ENCODE assay signal across 17 cellular contexts in the genomic region with DNA sequence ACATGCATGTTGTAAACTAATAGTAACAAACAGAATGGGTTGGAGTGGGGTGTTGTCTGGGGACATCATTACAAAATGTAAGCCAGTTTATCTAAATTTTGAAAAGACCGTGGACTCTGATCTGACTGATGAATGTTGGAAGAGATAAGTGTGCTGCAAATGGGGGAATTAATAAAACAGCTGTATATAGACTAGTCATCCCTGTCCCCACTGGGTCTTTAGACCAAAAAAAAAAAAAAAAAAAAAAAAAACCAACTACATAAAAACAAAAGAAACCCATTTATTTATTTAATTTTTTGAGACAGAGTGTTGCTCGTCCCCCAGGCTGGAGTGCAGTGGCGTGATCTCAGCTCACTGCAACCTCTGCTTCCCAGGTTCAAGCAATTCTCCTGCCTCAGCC.
"Had no signal": no experiment of that assay in that cellular context is flagged by ENCODE, and none has a peak within 500 bp of the region (broad histone marks: within the 10 kb centered on the region; RNA-seq: fewer than 3 reads in every experiment).

No MANE protein-coding gene starts in this region.

- H3K27ac Mint-ChIP-seq: activated CD4-positive, alpha-beta T cell treated with anti-CD3 and anti-CD28 coated beads, Interleukin-2, amount 10 ng/mL, durations not matched to agents 7 days and 5 days; brain; dendritic cell treated with granulocyte-macrophage colony-stimulating factor and Interleukin-4, amounts not matched to agents 40 ng/mL and 50 ng/mL, for 4 days; endodermal cell had no signal

- H3K4me3 ChIP-seq: mucosa of descending colon, prostate gland, right lobe of liver had no signal

- ATAC-seq: mucosa of descending colon; naive thymus-derived CD8-positive, alpha-beta T cell; SK-N-SH treated with all-trans-retinoic acid at 6 μM for 48 hours; stimulated activated naive B cell treated with anti-CD40 and anti-IgM and Interleukin-4, amounts not matched to agents 10 μg/mL and 1 μg/mL and 100 μg/mL, for 72 hours had no signal

- H3K9me3 ChIP-seq: mucosa of descending colon, prostate gland, right lobe of liver had no signal

- H3K4me1 Mint-ChIP-seq: brain, endodermal cell had no signal

- H3K4me1 ChIP-seq: prostate gland had no signal

- H3K4me3 Mint-ChIP-seq: activated CD4-positive, alpha-beta T cell treated with anti-CD3 and anti-CD28 coated beads, Interleukin-2, amount 10 ng/mL, durations not matched to agents 7 days and 5 days; brain; dendritic cell treated with granulocyte-macrophage colony-stimulating factor and Interleukin-4, amounts not matched to agents 40 ng/mL and 50 ng/mL, for 4 days; endodermal cell; naive thymus-derived CD8-positive, alpha-beta T cell; stimulated activated naive B cell treated with anti-CD40 and anti-IgM and Interleukin-4, amounts not matched to agents 10 μg/mL and 1 μg/mL and 100 μg/mL, for 72 hours had no signal

- H3K36me3 ChIP-seq: prostate gland had no signal

- H3K9me3 Mint-ChIP-seq: activated CD4-positive, alpha-beta T cell treated with anti-CD3 and anti-CD28 coated beads, Interleukin-2, amount 10 ng/mL, durations not matched to agents 7 days and 5 days; activated T-helper 2 cell treated with anti-CD3 and anti-CD28 coated beads, Interferon-gamma antibody, Interleukin-2, Interleukin-4, amounts not matched to agents 10 μg/mL and 5 μg/mL and 100 μg/mL, durations not matched to agents 14 hours and 24 hours and 36 hours; brain; dendritic cell treated with granulocyte-macrophage colony-stimulating factor and Interleukin-4, amounts not matched to agents 40 ng/mL and 50 ng/mL, for 4 days; naive thymus-derived CD8-positive, alpha-beta T cell; stimulated activated naive B cell treated with anti-CD40 and anti-IgM and Interleukin-4, amounts not matched to agents 10 μg/mL and 1 μg/mL and 100 μg/mL, for 72 hours had no signal

- H3K27me3 ChIP-seq: right lobe of liver had no signal

- DNase-seq: activated CD4-positive, alpha-beta T cell treated with anti-CD3 and anti-CD28 coated beads, Interleukin-2, amount 10 ng/mL, durations not matched to agents 7 days and 5 days; activated naive CD4-positive, alpha-beta T cell treated with anti-CD3 and anti-CD28 coated beads, Interleukin-2, amount 50 U/mL, for 16 hours; amygdala; endodermal cell; hippocampal formation; mucosa of descending colon; naive thymus-derived CD8-positive, alpha-beta T cell; right lobe of liver; SHP77; stimulated activated CD4-positive, alpha-beta T cell treated with anti-CD3 and anti-CD28 coated beads, Interleukin-1b, Interleukin-23, amount 100 ng/mL, for 48 hours; stimulated activated naive B cell treated with anti-CD40 and anti-IgM and Interleukin-4, amounts not matched to agents 10 μg/mL and 1 μg/mL and 100 μg/mL, for 72 hours; trophoblast cell had no signal

- H3K27me3 Mint-ChIP-seq: activated CD4-positive, alpha-beta T cell treated with anti-CD3 and anti-CD28 coated beads, Interleukin-2, amount 10 ng/mL, durations not matched to agents 7 days and 5 days; brain; dendritic cell treated with granulocyte-macrophage colony-stimulating factor and Interleukin-4, amounts not matched to agents 40 ng/mL and 50 ng/mL, for 4 days; naive thymus-derived CD8-positive, alpha-beta T cell; stimulated activated naive B cell treated with anti-CD40 and anti-IgM and Interleukin-4, amounts not matched to agents 10 μg/mL and 1 μg/mL and 100 μg/mL, for 72 hours had no signal

- H3K27ac ChIP-seq: prostate gland, right lobe of liver had no signal
